In genomic region chr3:127598841-127599570, GRCh38 we compare ENCODE assay signal across 1 cellular context.
TF ChIP-seq lines count a peak whose summit lies in the region.

No MANE protein-coding gene starts in this region.

TF ChIP-seq in neural cell, 6 proteins besides CTCF, POLR2A, EP300 and RAD21 (continued from another document):
- TF ChIP-seq REST (IDR thresholded peaks at IDR 0.05; ENCODE audit: borderline replicate concordance), result no peak
